ENCODE assay signal across 27 cellular contexts in the genomic region with DNA sequence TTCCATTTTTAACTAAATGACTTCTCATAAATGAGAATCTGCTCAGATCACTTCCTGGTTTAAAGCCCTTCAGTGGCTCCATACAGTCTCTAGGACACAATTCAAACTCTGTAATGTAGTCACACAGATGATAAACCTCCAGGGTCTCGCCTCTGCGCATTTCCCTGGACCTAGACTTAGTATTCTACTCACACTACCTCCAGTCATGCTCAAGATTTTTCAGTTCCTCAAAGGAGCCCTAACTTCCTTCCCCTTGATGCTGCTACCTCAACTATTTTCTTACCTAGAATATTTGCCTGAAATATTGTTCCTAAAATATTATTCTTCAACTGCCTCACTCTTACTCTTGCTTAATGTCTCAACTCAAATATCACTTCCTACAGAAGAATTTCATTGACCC.
"Had no signal": no experiment of that assay in that cellular context is flagged by ENCODE, and none has a peak within 500 bp of the region (broad histone marks: within the 10 kb centered on the region; RNA-seq: fewer than 3 reads in every experiment).

No MANE protein-coding gene starts in this region.

- H3K9me3 ChIP-seq: SJCRH30 had no signal

- H3K27ac Mint-ChIP-seq: T-cell; T-helper 17 cell; T-helper 2 cell treated with Interferon-gamma antibody and Interleukin-4, amounts not matched to agents 5 μg/mL and 100 μg/mL, for 36 hours had no signal

- H3K4me3 ChIP-seq: SJCRH30 had no signal

- H3K27ac ChIP-seq: HL-60, SJCRH30 had no signal

- H3K27me3 ChIP-seq: SJCRH30 had no signal

- ATAC-seq: Panc1, PC-3, Right ventricle myocardium inferior, SK-N-SH treated with all-trans-retinoic acid at 6 μM for 48 hours, T-cell, T-helper 17 cell had no signal

- H3K4me1 ChIP-seq: SJCRH30 had no signal

- H3K4me3 Mint-ChIP-seq: T-cell; T-helper 17 cell; T-helper 2 cell treated with Interferon-gamma antibody and Interleukin-4, amounts not matched to agents 5 μg/mL and 100 μg/mL, for 36 hours had no signal

- DNase-seq: KBM-7, MM.1S, NCI-H1092, NCI-H1105 treated with DMSO at 0.1 percent for 48 hours, NCI-H1417 treated with DMSO at 0.1 percent for 48 hours, NCI-H146, NCI-H1694 treated with DMSO at 0.1 percent for 48 hours, NCI-H2029, NCI-H2081 treated with DMSO at 0.1 percent for 48 hours, NCI-H2171, NCI-H226, NCI-H446, NCI-H510A, NCI-H524 treated with DMSO at 0.1 percent for 48 hours, NCI-H69, NCI-H774, PC-3, SHP77 treated with DMSO at 0.1 percent for 48 hours, SJCRH30, SW 1271, T-cell, T-helper 17 cell had no signal

- H3K9me3 Mint-ChIP-seq: T-helper 2 cell treated with Interferon-gamma antibody and Interleukin-4, amounts not matched to agents 5 μg/mL and 100 μg/mL, for 36 hours had no signal

- H3K4me1 Mint-ChIP-seq: T-cell, T-helper 17 cell had no signal

- H3K36me3 Mint-ChIP-seq: T-cell had no signal

- H3K36me3 ChIP-seq: SJCRH30 had no signal
